In the genomic region with DNA sequence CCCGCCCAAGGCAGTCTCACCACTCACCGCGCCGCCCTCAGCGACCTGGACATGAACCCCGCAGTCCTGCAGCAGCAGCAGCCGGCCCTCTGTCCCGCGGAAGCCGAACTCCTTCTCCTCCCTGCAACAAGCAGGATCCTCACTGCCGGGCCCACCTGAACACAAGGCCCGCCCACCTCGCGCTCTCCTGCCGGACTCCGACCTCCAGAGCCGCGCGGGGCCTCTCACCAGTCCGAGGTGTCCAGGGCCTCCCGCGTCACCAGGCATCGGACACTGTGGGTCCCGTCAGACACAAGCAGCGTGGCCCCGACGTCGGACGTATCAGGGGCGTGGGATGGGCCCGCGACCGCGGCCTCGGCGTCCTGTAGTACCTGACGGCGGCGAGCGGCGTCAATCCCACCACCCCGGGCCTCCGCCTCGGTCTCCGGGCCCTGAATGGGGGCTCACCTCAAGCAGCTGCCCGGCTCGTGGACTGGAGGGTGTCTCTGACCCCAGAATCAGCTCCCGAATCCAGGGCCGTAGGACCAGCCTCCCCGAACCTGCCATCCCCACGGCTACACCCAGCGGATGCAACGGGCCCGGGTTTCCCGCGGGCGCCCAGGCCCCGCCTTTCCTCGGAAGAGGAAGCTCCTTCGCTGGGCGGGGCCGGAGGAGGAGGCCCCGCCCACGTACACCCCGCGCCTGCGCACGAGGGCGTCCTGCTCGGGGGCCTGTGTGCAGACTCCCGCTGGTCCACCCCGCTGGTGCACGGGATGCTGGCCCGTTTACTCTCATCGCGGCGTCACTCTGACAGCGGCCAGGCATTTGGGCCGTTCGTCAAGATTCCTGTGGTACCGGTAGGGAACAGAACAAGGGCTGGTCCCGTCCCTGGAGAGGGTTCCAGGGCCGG, we compare ENCODE assay signal across 8 cellular contexts. TPM values are rescaled to one million over a fixed set of nuclear protein-coding genes. Genes with fewer than 3 reads are reported as not detected.
DNase-seq lines count a peak whose midpoint lies in the region; FAIRE-seq and TF ChIP-seq lines count a peak whose summit lies in the region.

A gene (minus strand): TSS at position 586 of the 889 bp plus-strand sequence. CDS start 40 bp downstream, at position 546.

- DNase-seq in H4 (ENCODE audit: low spot score) = peak; percentile 71
- peak; percentile 90 for DNase-seq in LoVo (ENCODE audit: low spot score)
- peak; percentile 92 for DNase-seq in SK-N-DZ (ENCODE audit: low spot score)
- peak; percentile 92 for DNase-seq in activated naive CD4-positive, alpha-beta T cell treated with anti-CD3 and anti-CD28 coated beads for 36 hours
- peak; percentile 89 for DNase-seq in foreskin melanocyte
- DNase-seq in substantia nigra (lab: John Stamatoyannopoulos, UW) = peak; percentile 56 to 95 (median 88)

- H3K9me3 Mint-ChIP-seq in activated naive CD4-positive, alpha-beta T cell treated with anti-CD3 and anti-CD28 coated beads for 36 hours = no peaks in the 10 kb centered on the region

- peaks cover 22 to 27% of the 10 kb centered on the region in 2 experiments for H3K4me1 ChIP-seq in neutrophil (ENCODE audit: control insufficient read depth in 1 of 2, insufficient read depth in 1 of 2, low read depth in 1 of 2, low read length in 1 of 2)

- peak within 1 kb of the TSS; percentile 92 for H3K27ac Mint-ChIP-seq in activated naive CD4-positive, alpha-beta T cell treated with anti-CD3 and anti-CD28 coated beads for 36 hours

- no peaks in the 10 kb centered on the region for H3K27me3 Mint-ChIP-seq in activated naive CD4-positive, alpha-beta T cell treated with anti-CD3 and anti-CD28 coated beads for 36 hours (ENCODE audit: low read depth)

- H3K9me3 ChIP-seq in neutrophil = no peaks in the 10 kb centered on the region

- H3K27ac ChIP-seq in neutrophil (peak within 1 kb of the TSS; percentile 95), substantia nigra (ENCODE audit: low read depth, low read length, poor library complexity, severe bottlenecking) (peak within 1 kb of the TSS; percentile 93)

- CTCF ChIA-PET in activated naive CD4-positive, alpha-beta T cell treated with anti-CD3 and anti-CD28 coated beads for 36 hours (lab: Charles Lee) = interaction anchor here (1.0 to 13.5 kb wide), 6 partner anchors 15 to 139 kb away, joined by 3 to 131 read pairs (median 16); a partner anchor contains a TSS

- intact Hi-C loops in activated naive CD4-positive, alpha-beta T cell treated with anti-CD3 and anti-CD28 coated beads for 36 hours (cut with micrococcal nuclease) = loop anchor here (1.0 to 2.0 kb wide), 12 partner anchors 8 to 433 kb away; a partner anchor contains a TSS

- FAIRE-seq in G401.6 (lab: Jason Lieb, UNC) = peak; percentile 62

- H3K36me3 ChIP-seq in neutrophil = peaks cover 23% of the 10 kb centered on the region

- H3K4me1 Mint-ChIP-seq in activated naive CD4-positive, alpha-beta T cell treated with anti-CD3 and anti-CD28 coated beads for 36 hours (ENCODE audit: low read depth) = peaks cover 21% of the 10 kb centered on the region

- TF ChIP-seq CTCF in neutrophil (IDR thresholded peaks at IDR 0.05) = no peak

- H3K4me3 ChIP-seq in neutrophil (ENCODE audit: low read depth in 1 of 2, low read length in 1 of 2) = peak within 1 kb of the TSS; percentile 93 to 99

- H3K27me3 ChIP-seq in neutrophil = peaks cover 8% of the 10 kb centered on the region

- H3K4me3 Mint-ChIP-seq in activated naive CD4-positive, alpha-beta T cell treated with anti-CD3 and anti-CD28 coated beads for 36 hours = peak within 1 kb of the TSS; percentile 90

- H3K36me3 Mint-ChIP-seq in activated naive CD4-positive, alpha-beta T cell treated with anti-CD3 and anti-CD28 coated beads for 36 hours (ENCODE audit: low read depth) = peaks cover 12% of the 10 kb centered on the region

RNA-seq across cellular contexts. Expression of the gene that starts here (rescaled TPM):
- 29.1 and 45.6 TPM in 2 replicates for total RNA-seq in H4 (2014; rRNA removed; shearing (Covaris generic))
- 78.8 and 84.8 TPM in 2 replicates for polyA plus RNA-seq in SK-N-DZ (2014; cell fraction: cytosol; rRNA removed)
- polyA plus RNA-seq in SK-N-DZ (2014; cell fraction: nucleus; rRNA removed) = 168 and 203 TPM in 2 replicates
- total RNA-seq in activated naive CD4-positive, alpha-beta T cell treated with anti-CD3 and anti-CD28 coated beads for 36 hours = 10 to 100 TPM; 49.2 to 54.9 TPM

Comparison
In these comparisons a context has a peak if more than half of its experiments do, and no peak if none do; other contexts are left out.
1. Peak in every context shown above with its lines: DNase-seq, H3K4me3 ChIP-seq and H3K27ac ChIP-seq.